12 cellular contexts compared by ENCODE assay signal in genomic region chr6:28090902-28091586, GRCh38. TPM values are rescaled to one million over a fixed set of nuclear protein-coding genes. Genes with fewer than 3 reads are reported as not detected.
DNase-seq lines count a peak whose midpoint lies in the region; ATAC-seq, FAIRE-seq and TF ChIP-seq lines count a peak whose summit lies in the region.
"Had no signal": no experiment of that assay in that cellular context is flagged by ENCODE, and none has a peak within 500 bp of the region (broad histone marks: within the 10 kb centered on the region; RNA-seq: fewer than 3 reads in every experiment).

No MANE protein-coding gene starts in this region.

- WGBS in GM23248 (ENCODE audit: low coverage in 1 of 2, low lambda C conversion rate in 2 of 2, missing lambda C conversion rate in 2 of 2), 2 experiments: 9 to 10% methylated on average over 32 to 34 of the region's 34 CpGs
- WGBS in HepG2 (ENCODE audit: low lambda C conversion rate): 97% methylated on average over 28 of the region's 34 CpGs

- no TSS peak for BruUV-seq in HepG2 (replicated peaks; lab: Mats Ljungman, UMichigan)

- H3K4me2 ChIP-seq in GM23248 (ENCODE audit: unreplicated experiment) (peak overlapping the region; percentile 60), HepG2 (ENCODE audit: low read depth, low read length) (no peak overlapping the region)

- CTCF ChIA-PET in HepG2 (lab: Yijun Ruan, JAX; ENCODE audit: low intra/inter-chr PET ratio, low total read pairs): no interaction called here

- H3K27me3 ChIP-seq in GM23248 (replicated peaks; ENCODE audit: insufficient read depth) (no peaks in the 10 kb centered on the region), HepG2 (ENCODE audit: control insufficient read depth in 1 of 2, insufficient read depth in 2 of 2, low read length in 2 of 2) (no peaks in the 10 kb centered on the region), thoracic aorta (replicated peaks; ENCODE audit: insufficient read depth) (no peaks in the 10 kb centered on the region)

- H4K20me1 ChIP-seq in GM23248 (ENCODE audit: insufficient read depth): no peaks in the 10 kb centered on the region
- no peaks in the 10 kb centered on the region for H4K20me1 ChIP-seq in HepG2 (ENCODE audit: insufficient read depth, low read length)

- DNase-seq in GM23248 (peak; percentile 48), coronary artery (ENCODE audit: low spot score) (no peak), HepG2 (ENCODE audit: low spot score) (no peak), thoracic aorta (ENCODE audit: low spot score) (no peak), epidermal melanocyte (ENCODE audit: insufficient read length, low spot score) (no peak), T1000 (lab: John Stamatoyannopoulos, UW) (no peak), T-helper 9 cell (no peak)
- DNase-seq: activated CD8-positive, alpha-beta memory T cell treated with anti-CD3 and anti-CD28 coated beads for 24 hours; GF-D8; immature natural killer cell; NCI-H1436 treated with DMSO at 0.1 percent for 48 hours had no signal

- H3K79me2 ChIP-seq in GM23248 (ENCODE audit: insufficient read depth) (no peaks in the 10 kb centered on the region), HepG2 (ENCODE audit: insufficient read depth, low read length) (no peaks in the 10 kb centered on the region)

- H3K36me3 ChIP-seq in GM23248 (ENCODE audit: low read depth) (0 out of 2 replicates have a peak, but pooled peaks cover 4% of the 10 kb centered on the region), HepG2 (replicated peaks in 1 of 2; ENCODE audit: control insufficient read depth in 1 of 2, insufficient read depth in 2 of 2, low read length in 2 of 2) (peaks cover 2 to 22% of the 10 kb centered on the region in 2 experiments; a peak in 4 of 5 replicates), thoracic aorta (no peaks in the 10 kb centered on the region)

- H3K9me2 ChIP-seq in GM23248 (ENCODE audit: insufficient read depth): no peaks in the 10 kb centered on the region

- H3K4me1 ChIP-seq in GM23248 (ENCODE audit: insufficient read depth) (no peaks in the 10 kb centered on the region), HepG2 (ENCODE audit: insufficient read depth, low read length) (no peaks in the 10 kb centered on the region), thoracic aorta (ENCODE audit: control insufficient read depth in 1 of 2, low read depth in 2 of 2) (no peaks in the 10 kb centered on the region)

- no peak for TF ChIP-seq CTCF in coronary artery (IDR thresholded peaks at IDR 0.05)
- TF ChIP-seq CTCF in HepG2 (CRISPR knock-in tag; IDR thresholded peaks at IDR 0.05): no peak
- TF ChIP-seq CTCF in thoracic aorta (IDR thresholded peaks at IDR 0.05): no peak

- no peaks in the 10 kb centered on the region for H3F3A ChIP-seq in GM23248 (ENCODE audit: insufficient read depth)

- H3K4me3 ChIP-seq in GM23248: peak overlapping the region; percentile 70
- H3K4me3 ChIP-seq in coronary artery: peak overlapping the region; percentile 60
- no peak overlapping the region for H3K4me3 ChIP-seq in HepG2 (replicated peaks in 1 of 3; ENCODE audit: insufficient read depth in 1 of 3, low read depth in 2 of 3, low read length in 3 of 3)
- peak overlapping the region; percentile 30 for H3K4me3 ChIP-seq in thoracic aorta

- no peak for FAIRE-seq in HepG2 (lab: Jason Lieb, UNC)
- FAIRE-seq: endometrium had no signal

- TF ChIP-seq RAD21 in HepG2 (CRISPR knock-in tag; IDR thresholded peaks at IDR 0.05): no peak

- no peaks in the 10 kb centered on the region for H3K9me3 ChIP-seq in GM23248 (ENCODE audit: low read depth)
- no peaks in the 10 kb centered on the region for H3K9me3 ChIP-seq in HepG2 (ENCODE audit: low read length)
- H3K9me3 ChIP-seq in thoracic aorta: peaks cover 3% of the 10 kb centered on the region

- TF ChIP-seq POLR2A in HepG2 (IDR thresholded peaks at IDR 0.05; ENCODE audit: insufficient read depth in 1 of 2, low read depth in 2 of 2, low read length in 2 of 2): no peak

- peak overlapping the region; percentile 91 for H2AFZ ChIP-seq in GM23248
- no peak overlapping the region for H2AFZ ChIP-seq in HepG2 (ENCODE audit: low read length)

- intact Hi-C loops in HepG2 (cut with micrococcal nuclease; ENCODE audit: unreplicated experiment): no loop called here

- TF ChIP-seq EP300 in HepG2 (IDR thresholded peaks at IDR 0.05; ENCODE audit: low read depth in 2 of 2, low read length in 2 of 2) (no peak), HepG2 (CRISPR knock-in tag; IDR thresholded peaks at IDR 0.05; ENCODE audit: borderline replicate concordance) (no peak)

- POLR2A ChIA-PET in HepG2 (lab: Yijun Ruan, JAX): no interaction called here

- in situ Hi-C loops in GM23248 (cut with MboI) (no loop called here), HepG2 (cut with HindIII; ENCODE audit: extremely low pct_ligation_motif_present, low pct_unique_long_range_greater_than_20kb) (no loop called here)

- H3K27ac ChIP-seq in GM23248: no peak overlapping the region
- no peak overlapping the region for H3K27ac ChIP-seq in coronary artery
- H3K27ac ChIP-seq in HepG2 (ENCODE audit: extremely low read length, insufficient read depth, low read length): no peak overlapping the region
- no peak overlapping the region for H3K27ac ChIP-seq in thoracic aorta

- H3K9ac ChIP-seq in GM23248 (peak overlapping the region; percentile 46), HepG2 (ENCODE audit: insufficient read depth, low read depth, low read length) (no peak overlapping the region)

- ATAC-seq in HepG2 (no peak), thoracic aorta (ENCODE audit: insufficient number of reproducible peaks, low FRiP score, low read depth) (no peak)

RNA-seq across cellular contexts. Expression of gene ZNF165, which starts 10.7 kb away (rescaled TPM):
- 0.25 and 0.86 TPM in 2 replicates for total RNA-seq in GM23248 (2014; rRNA removed; shearing (Covaris generic))
- polyA plus RNA-seq in GM23248 (2016; fragmentation: Nextera tagmentation; extraction: Ambion mirVana) (0.41 and 0.81 TPM in 2 replicates), HepG2 (2011; rRNA removed) (0.58 and 0.78 TPM in 2 replicates)
- total RNA-seq in HepG2 (2016; rRNA removed; fragmentation: Illumina TruSeq; extraction: Trizol) (8.6 and 11.2 TPM in 2 replicates), thoracic aorta (under 1 TPM in 1 of 2 donors, not detected in 1; 0.56 TPM)
- 3.4 TPM in 2 replicates for total RNA-seq in HepG2 (2016; cell fraction: cytosol; rRNA removed; fragmentation: Illumina TruSeq; extraction: Trizol; ENCODE audit: low read depth)
- total RNA-seq in HepG2 (2016; cell fraction: insoluble cytoplasmic fraction; rRNA removed; fragmentation: Illumina TruSeq; extraction: Trizol): 7.8 and 10.0 TPM in 2 replicates
- total RNA-seq in HepG2 (2016; cell fraction: membrane; rRNA removed; fragmentation: Illumina TruSeq; extraction: Trizol): 6.8 TPM in 2 replicates
- 8.8 and 9.5 TPM in 2 replicates for total RNA-seq in HepG2 (2016; cell fraction: nucleus; rRNA removed; fragmentation: Illumina TruSeq; extraction: Trizol)
- polyA plus RNA-seq in HepG2 (2011; cell fraction: cytosol; rRNA removed): 0.34 and 0.64 TPM in 2 replicates
- polyA plus RNA-seq in HepG2 (2011; cell fraction: nucleus; rRNA removed): 1.0 and 1.1 TPM in 2 replicates
- 2.0 and 2.7 TPM in 2 replicates for polyA plus RNA-seq in HepG2 (2012)
- polyA plus RNA-seq in HepG2 (2016; cell fraction: cytosol; fragmentation: Illumina TruSeq; extraction: Trizol; ENCODE audit: low read depth): 1.1 and 1.2 TPM in 2 replicates
- polyA plus RNA-seq in HepG2 (2016; cell fraction: insoluble cytoplasmic fraction; fragmentation: Illumina TruSeq; extraction: Trizol; ENCODE audit: low read depth): 6.7 and 7.0 TPM in 2 replicates
- 2.2 and 2.4 TPM in 2 replicates for polyA plus RNA-seq in HepG2 (2016; cell fraction: membrane; fragmentation: Illumina TruSeq; extraction: Trizol; ENCODE audit: low read depth)
- polyA plus RNA-seq in HepG2 (2016; cell fraction: nucleus; fragmentation: Illumina TruSeq; extraction: Trizol; ENCODE audit: insufficient read depth, low read depth): 6.5 and 7.8 TPM in 2 replicates
- polyA minus RNA-seq in HepG2 (2011; rRNA and poly(A)+ RNA removed; ENCODE audit: low replicate concordance): 1.0 and 1.1 TPM in 2 replicates
- 1.1 and 1.4 TPM in 2 replicates for polyA minus RNA-seq in HepG2 (2011; cell fraction: cytosol; rRNA and poly(A)+ RNA removed)
- 4.2 and 5.6 TPM in 2 replicates for polyA minus RNA-seq in HepG2 (2011; cell fraction: nucleus; rRNA and poly(A)+ RNA removed)

RNA-seq across cellular contexts. Expression of gene ZSCAN16, which starts 33.4 kb away (rescaled TPM):
- 1.2 and 2.3 TPM in 2 replicates for total RNA-seq in GM23248 (2014; rRNA removed; shearing (Covaris generic))
- polyA plus RNA-seq in GM23248 (2016; fragmentation: Nextera tagmentation; extraction: Ambion mirVana) (1.2 TPM in 2 replicates), HepG2 (2011; rRNA removed) (5.7 and 6.7 TPM in 2 replicates)
- total RNA-seq in HepG2 (2016; rRNA removed; fragmentation: Illumina TruSeq; extraction: Trizol) (12.7 and 13.4 TPM in 2 replicates), thoracic aorta (1 to 10 TPM in 1 of 2 donors, under 1 TPM in 1; 0.81 to 2.5 TPM)
- 5.3 and 5.8 TPM in 2 replicates for total RNA-seq in HepG2 (2016; cell fraction: cytosol; rRNA removed; fragmentation: Illumina TruSeq; extraction: Trizol; ENCODE audit: low read depth)
- total RNA-seq in HepG2 (2016; cell fraction: insoluble cytoplasmic fraction; rRNA removed; fragmentation: Illumina TruSeq; extraction: Trizol): 12.9 and 16.5 TPM in 2 replicates
- total RNA-seq in HepG2 (2016; cell fraction: membrane; rRNA removed; fragmentation: Illumina TruSeq; extraction: Trizol): 6.3 and 10.0 TPM in 2 replicates
- 12.2 and 14.1 TPM in 2 replicates for total RNA-seq in HepG2 (2016; cell fraction: nucleus; rRNA removed; fragmentation: Illumina TruSeq; extraction: Trizol)
- polyA plus RNA-seq in HepG2 (2011; cell fraction: cytosol; rRNA removed): 3.2 and 3.8 TPM in 2 replicates
- 6.4 and 10.4 TPM in 2 replicates for polyA plus RNA-seq in HepG2 (2011; cell fraction: nucleus; rRNA removed)
- 6.3 and 6.6 TPM in 2 replicates for polyA plus RNA-seq in HepG2 (2012)
- polyA plus RNA-seq in HepG2 (2016; cell fraction: cytosol; fragmentation: Illumina TruSeq; extraction: Trizol; ENCODE audit: low read depth): 2.4 and 2.5 TPM in 2 replicates
- 11.7 and 12.1 TPM in 2 replicates for polyA plus RNA-seq in HepG2 (2016; cell fraction: insoluble cytoplasmic fraction; fragmentation: Illumina TruSeq; extraction: Trizol; ENCODE audit: low read depth)
- polyA plus RNA-seq in HepG2 (2016; cell fraction: membrane; fragmentation: Illumina TruSeq; extraction: Trizol; ENCODE audit: low read depth): 3.3 and 3.8 TPM in 2 replicates
- 14.2 and 14.4 TPM in 2 replicates for polyA plus RNA-seq in HepG2 (2016; cell fraction: nucleus; fragmentation: Illumina TruSeq; extraction: Trizol; ENCODE audit: insufficient read depth, low read depth)
- polyA minus RNA-seq in HepG2 (2011; rRNA and poly(A)+ RNA removed; ENCODE audit: low replicate concordance): 2.9 and 4.3 TPM in 2 replicates
- polyA minus RNA-seq in HepG2 (2011; cell fraction: cytosol; rRNA and poly(A)+ RNA removed): 1.1 and 2.6 TPM in 2 replicates
- 13.9 and 21.8 TPM in 2 replicates for polyA minus RNA-seq in HepG2 (2011; cell fraction: nucleus; rRNA and poly(A)+ RNA removed)

RNA-seq across cellular contexts. Expression of gene ZKSCAN8, which starts 50.6 kb away (rescaled TPM):
- total RNA-seq in GM23248 (2014; rRNA removed; shearing (Covaris generic)): 12.0 and 13.2 TPM in 2 replicates
- polyA plus RNA-seq in GM23248 (2016; fragmentation: Nextera tagmentation; extraction: Ambion mirVana) (4.1 TPM in 2 replicates), HepG2 (2011; rRNA removed) (10.8 and 12.4 TPM in 2 replicates)
- total RNA-seq in HepG2 (2016; rRNA removed; fragmentation: Illumina TruSeq; extraction: Trizol) (20.9 and 36.1 TPM in 2 replicates), thoracic aorta (10 to 100 TPM; 19.2 to 36.2 TPM)
- total RNA-seq in HepG2 (2016; cell fraction: cytosol; rRNA removed; fragmentation: Illumina TruSeq; extraction: Trizol; ENCODE audit: low read depth): 1.4 and 2.6 TPM in 2 replicates
- 18.7 and 32.4 TPM in 2 replicates for total RNA-seq in HepG2 (2016; cell fraction: insoluble cytoplasmic fraction; rRNA removed; fragmentation: Illumina TruSeq; extraction: Trizol)
- total RNA-seq in HepG2 (2016; cell fraction: membrane; rRNA removed; fragmentation: Illumina TruSeq; extraction: Trizol): 7.0 and 9.3 TPM in 2 replicates
- total RNA-seq in HepG2 (2016; cell fraction: nucleus; rRNA removed; fragmentation: Illumina TruSeq; extraction: Trizol): 36.9 and 37.1 TPM in 2 replicates
- 4.4 and 7.8 TPM in 2 replicates for polyA plus RNA-seq in HepG2 (2011; cell fraction: cytosol; rRNA removed)
- 36.6 and 48.8 TPM in 2 replicates for polyA plus RNA-seq in HepG2 (2011; cell fraction: nucleus; rRNA removed)
- polyA plus RNA-seq in HepG2 (2012): 20.0 and 21.0 TPM in 2 replicates
- polyA plus RNA-seq in HepG2 (2016; cell fraction: cytosol; fragmentation: Illumina TruSeq; extraction: Trizol; ENCODE audit: low read depth): 0.40 and 0.46 TPM in 2 replicates
- polyA plus RNA-seq in HepG2 (2016; cell fraction: insoluble cytoplasmic fraction; fragmentation: Illumina TruSeq; extraction: Trizol; ENCODE audit: low read depth): 18.2 and 19.7 TPM in 2 replicates
- polyA plus RNA-seq in HepG2 (2016; cell fraction: membrane; fragmentation: Illumina TruSeq; extraction: Trizol; ENCODE audit: low read depth): 1.6 and 2.0 TPM in 2 replicates
- polyA plus RNA-seq in HepG2 (2016; cell fraction: nucleus; fragmentation: Illumina TruSeq; extraction: Trizol; ENCODE audit: insufficient read depth, low read depth): 42.0 and 45.6 TPM in 2 replicates
- 16.6 and 22.5 TPM in 2 replicates for polyA minus RNA-seq in HepG2 (2011; rRNA and poly(A)+ RNA removed; ENCODE audit: low replicate concordance)
- 21.0 and 24.8 TPM in 2 replicates for polyA minus RNA-seq in HepG2 (2011; cell fraction: cytosol; rRNA and poly(A)+ RNA removed)
- polyA minus RNA-seq in HepG2 (2011; cell fraction: nucleus; rRNA and poly(A)+ RNA removed): 49.2 and 60.8 TPM in 2 replicates

Comparison
In these comparisons a context has a peak if more than half of its experiments do, and no peak if none do; other contexts are left out.
1. H3K4me3 ChIP-seq: peak in GM23248 (single experiment), coronary artery (single experiment) and thoracic aorta (single experiment); none in HepG2 (0 of 3).